In the genomic region with DNA sequence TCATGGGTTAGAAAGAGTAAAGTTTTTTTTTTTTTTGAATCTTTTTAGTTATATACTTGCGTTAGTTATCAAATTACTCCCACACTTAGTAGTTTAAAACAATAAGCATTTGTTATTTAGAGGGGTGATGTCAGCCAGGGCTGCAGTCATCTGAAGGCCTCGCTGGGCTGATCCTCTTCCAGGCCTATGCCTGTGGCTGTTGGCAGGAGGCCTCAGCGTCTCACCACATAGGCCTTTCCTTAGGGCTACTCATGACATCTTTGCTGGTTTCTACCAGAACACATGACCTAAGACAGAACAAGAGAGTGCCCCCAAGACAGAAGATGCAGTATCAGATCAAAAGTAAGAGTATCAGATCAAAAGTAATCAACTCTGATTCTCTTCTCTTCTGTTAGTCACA, we compare ENCODE assay signal across 14 cellular contexts.
A peak's percentile ranks its signal among the peaks of the same experiment; 100 is the strongest.
DNase-seq lines count a peak whose midpoint lies in the region; ATAC-seq and TF ChIP-seq lines count a peak whose summit lies in the region.
"Had no signal": no experiment of that assay in that cellular context is flagged by ENCODE, and none has a peak within 500 bp of the region (broad histone marks: within the 10 kb centered on the region; RNA-seq: fewer than 3 reads in every experiment).

No MANE protein-coding gene starts in this region.

- peak; percentile 39 for DNase-seq in BJ (ENCODE audit: low read depth)
- peak; percentile 91 for DNase-seq in SK-MEL-5 (ENCODE audit: low read depth, low spot score)
- peak; percentile 5 for DNase-seq in fibroblast of the aortic adventitia (ENCODE audit: low read depth)
- peak; percentile 82 for DNase-seq in osteoblast (ENCODE audit: insufficient read length, low spot score, missing footprints)
- no peak for DNase-seq in left colon
- no peak for DNase-seq in activated CD4-positive, alpha-beta T cell treated with anti-CD3 and anti-CD28 coated beads for 36 hours
- DNase-seq: activated naive CD4-positive, alpha-beta T cell treated with Interleukin-2 at 50 U/mL for 16 hours; cerebellar nuclear complex; MM.1S; upper lobe of right lung had no signal

- no peaks in the 10 kb centered on the region for H3K27me3 ChIP-seq in BJ (ENCODE audit: control insufficient read depth, insufficient read depth, low read length)
- H3K27me3 ChIP-seq in osteoblast (ENCODE audit: insufficient read depth, low read length): no peaks in the 10 kb centered on the region
- H3K27me3 ChIP-seq: upper lobe of right lung had no signal

- H3K9me3 Mint-ChIP-seq in activated CD4-positive, alpha-beta T cell treated with anti-CD3 and anti-CD28 coated beads for 36 hours (ENCODE audit: low read depth): no peaks in the 10 kb centered on the region

- TF ChIP-seq CTCF in BJ (IDR thresholded peaks at IDR 0.05; ENCODE audit: insufficient read depth, low read depth, low read length): 0 out of 2 replicates have a peak, but pooled peaks have one; percentile 8
- TF ChIP-seq CTCF in fibroblast of the aortic adventitia (IDR thresholded peaks at IDR 0.05; ENCODE audit: insufficient read depth, low read length): no peak
- no peak for TF ChIP-seq CTCF in osteoblast (IDR thresholded peaks at IDR 0.05; ENCODE audit: extremely low read depth, low read depth, low read length)

- H3K4me3 ChIP-seq in BJ (ENCODE audit: low read depth, low read length) (no peak overlapping the region), fibroblast of the aortic adventitia (ENCODE audit: low read depth, low read length) (no peak overlapping the region), osteoblast (ENCODE audit: insufficient read depth, low read length) (no peak overlapping the region)
- H3K4me3 ChIP-seq: HAP-1, upper lobe of right lung had no signal

- H3K9me3 ChIP-seq in osteoblast (ENCODE audit: low read depth, low read length): no peaks in the 10 kb centered on the region
- H3K9me3 ChIP-seq: HAP-1, upper lobe of right lung had no signal

- POLR2A ChIA-PET in BJ (lab: Charles Lee): no interaction called here
- POLR2A ChIA-PET in activated CD4-positive, alpha-beta T cell treated with anti-CD3 and anti-CD28 coated beads for 36 hours (lab: Charles Lee): no interaction called here

- H3K4me2 ChIP-seq in osteoblast (ENCODE audit: insufficient read depth, low read length): no peak overlapping the region

- peak overlapping the region; percentile 61 for H2AFZ ChIP-seq in osteoblast (ENCODE audit: low read length)

- in situ Hi-C loops in SK-MEL-5 (cut with HindIII; ENCODE audit: low pct_unique_long_range_greater_than_20kb, low sequenced_read_pairs): no loop called here

- no peak overlapping the region for H3K4me3 Mint-ChIP-seq in activated CD4-positive, alpha-beta T cell treated with anti-CD3 and anti-CD28 coated beads for 36 hours

- no peaks in the 10 kb centered on the region for H3K36me3 Mint-ChIP-seq in activated CD4-positive, alpha-beta T cell treated with anti-CD3 and anti-CD28 coated beads for 36 hours (ENCODE audit: low read depth)

- H4K20me1 ChIP-seq in osteoblast (ENCODE audit: insufficient read depth, low read length): no peaks in the 10 kb centered on the region

- ATAC-seq in left colon (no peak), HG02870 (IDR thresholded peaks at IDR 0.05; ENCODE audit: unreplicated experiment) (no peak), HG02610 (IDR thresholded peaks at IDR 0.05; ENCODE audit: unreplicated experiment) (no peak)
- ATAC-seq in activated CD4-positive, alpha-beta T cell treated with anti-CD3 and anti-CD28 coated beads for 36 hours: no peak
- ATAC-seq: upper lobe of right lung had no signal

- no peaks in the 10 kb centered on the region for H3K36me3 ChIP-seq in BJ (ENCODE audit: control insufficient read depth, insufficient read depth, low read length)
- no peaks in the 10 kb centered on the region for H3K36me3 ChIP-seq in osteoblast (ENCODE audit: insufficient read depth, low read length)
- H3K36me3 ChIP-seq: HAP-1, upper lobe of right lung had no signal

- H3K79me2 ChIP-seq in osteoblast (ENCODE audit: insufficient read depth, low read length): no peaks in the 10 kb centered on the region

- peak overlapping the region; percentile 68 for H3K27ac ChIP-seq in osteoblast (ENCODE audit: low read depth, low read length)
- H3K27ac ChIP-seq: upper lobe of right lung, VCaP had no signal

- peaks cover 14% of the 10 kb centered on the region for H3K4me1 ChIP-seq in osteoblast (ENCODE audit: insufficient read depth, low read length)
- H3K4me1 ChIP-seq: HAP-1, upper lobe of right lung had no signal

- intact Hi-C loops in left colon (cut with DNase I, micrococcal nuclease): no loop called here
- intact Hi-C loops in activated CD4-positive, alpha-beta T cell treated with anti-CD3 and anti-CD28 coated beads for 36 hours (cut with DNase I, micrococcal nuclease): no loop called here

- no peaks in the 10 kb centered on the region for H3K27me3 Mint-ChIP-seq in activated CD4-positive, alpha-beta T cell treated with anti-CD3 and anti-CD28 coated beads for 36 hours

- CTCF ChIA-PET in BJ (lab: Yijun Ruan, JAX): no interaction called here
- CTCF ChIA-PET in activated CD4-positive, alpha-beta T cell treated with anti-CD3 and anti-CD28 coated beads for 36 hours (lab: Charles Lee): no interaction called here

- no peak overlapping the region for H3K27ac Mint-ChIP-seq in activated CD4-positive, alpha-beta T cell treated with anti-CD3 and anti-CD28 coated beads for 36 hours

- no peaks in the 10 kb centered on the region for H3K4me1 Mint-ChIP-seq in activated CD4-positive, alpha-beta T cell treated with anti-CD3 and anti-CD28 coated beads for 36 hours

Comparison
In these comparisons a context has a peak if more than half of its experiments do, and no peak if none do; other contexts are left out.
1. DNase-seq: peak in BJ (single experiment), SK-MEL-5 (single experiment), fibroblast of the aortic adventitia (single experiment) and osteoblast (single experiment); none in left colon (0 of 2) and activated CD4-positive, alpha-beta T cell treated with anti-CD3 and anti-CD28 coated beads for 36 hours (single experiment).